ENCODE assay signal across 9 cellular contexts in genomic region chr9:36141288-36141687, GRCh38. TPM values are rescaled to one million over a fixed set of nuclear protein-coding genes. Genes with fewer than 3 reads are reported as not detected.
DNase-seq lines count a peak whose midpoint lies in the region; ATAC-seq and TF ChIP-seq lines count a peak whose summit lies in the region.
"Had no signal": no experiment of that assay in that cellular context is flagged by ENCODE, and none has a peak within 500 bp of the region (broad histone marks: within the 10 kb centered on the region; RNA-seq: fewer than 3 reads in every experiment).

No MANE protein-coding gene starts in this region.

- CTCF ChIA-PET in WTC11 (lab: Charles Lee): interaction anchor here (0.6 to 2.1 kb wide), 3 partner anchors 22 to 30 kb away, joined by 3 to 10 read pairs (median 6); no protein-coding TSS in a partner anchor

- POLR2A ChIA-PET in activated naive CD8-positive, alpha-beta T cell treated with anti-CD3 and anti-CD28 coated beads, Interleukin-2, amount 10 ng/mL, durations not matched to agents 7 days and 5 days (lab: Charles Lee): no interaction called here
- POLR2A ChIA-PET in WTC11 (lab: Charles Lee): no interaction called here

- TF ChIP-seq CTCF in WTC11 (IDR thresholded peaks at IDR 0.05) (no peak), type B pancreatic cell (conservative IDR thresholded peaks at IDR 0.05) (peak; percentile 17)

- H3K27me3 Mint-ChIP-seq in activated naive CD8-positive, alpha-beta T cell treated with anti-CD3 and anti-CD28 coated beads, Interleukin-2, amount 10 ng/mL, durations not matched to agents 7 days and 5 days: no peaks in the 10 kb centered on the region
- H3K27me3 Mint-ChIP-seq in activated naive CD8-positive, alpha-beta T cell treated with anti-CD3 and anti-CD28 coated beads for 36 hours: peaks cover 12% of the 10 kb centered on the region
- H3K27me3 Mint-ChIP-seq in WTC11 (ENCODE audit: low read depth): peaks cover 57% of the 10 kb centered on the region
- peaks cover 27% of the 10 kb centered on the region for H3K27me3 Mint-ChIP-seq in type B pancreatic cell

- no peak for DNase-seq in activated naive CD8-positive, alpha-beta T cell treated with anti-CD3 and anti-CD28 coated beads, Interleukin-2, amount 10 ng/mL, durations not matched to agents 7 days and 5 days
- DNase-seq in activated naive CD8-positive, alpha-beta T cell treated with anti-CD3 and anti-CD28 coated beads for 36 hours: no peak
- DNase-seq in WTC11 (ENCODE audit: low spot score) (peak; percentile 46), iPS-NIHi11 (ENCODE audit: low spot score) (peak; percentile 56), type B pancreatic cell (ENCODE audit: extremely low spot score, unreplicated experiment) (no peak), SW480 (ENCODE audit: low spot score) (no peak), cerebellar nuclear complex (lab: John Stamatoyannopoulos, UW) (no peak)
- no peak for DNase-seq in stimulated activated CD4-positive, alpha-beta T cell treated with anti-CD3 and anti-CD28 coated beads, Interleukin-4, amount 100 ng/mL, for 1 hour
- DNase-seq: NCI-H2227 treated with DMSO at 0.1 percent for 48 hours had no signal

- ATAC-seq in activated naive CD8-positive, alpha-beta T cell treated with anti-CD3 and anti-CD28 coated beads, Interleukin-2, amount 10 ng/mL, durations not matched to agents 7 days and 5 days (ENCODE audit: low read depth): no peak
- peak; percentile 57 for ATAC-seq in WTC11

- peak overlapping the region; percentile 85 for H3K27ac Mint-ChIP-seq in activated naive CD8-positive, alpha-beta T cell treated with anti-CD3 and anti-CD28 coated beads, Interleukin-2, amount 10 ng/mL, durations not matched to agents 7 days and 5 days
- no peak overlapping the region for H3K27ac Mint-ChIP-seq in activated naive CD8-positive, alpha-beta T cell treated with anti-CD3 and anti-CD28 coated beads for 36 hours
- H3K27ac Mint-ChIP-seq in WTC11: no peak overlapping the region
- no peak overlapping the region for H3K27ac Mint-ChIP-seq in type B pancreatic cell

- H3K4me3 Mint-ChIP-seq in activated naive CD8-positive, alpha-beta T cell treated with anti-CD3 and anti-CD28 coated beads, Interleukin-2, amount 10 ng/mL, durations not matched to agents 7 days and 5 days: peak overlapping the region; percentile 96
- H3K4me3 Mint-ChIP-seq in activated naive CD8-positive, alpha-beta T cell treated with anti-CD3 and anti-CD28 coated beads for 36 hours: no peak overlapping the region
- no peak overlapping the region for H3K4me3 Mint-ChIP-seq in WTC11
- H3K4me3 Mint-ChIP-seq in type B pancreatic cell: no peak overlapping the region

- H3K4me1 Mint-ChIP-seq in activated naive CD8-positive, alpha-beta T cell treated with anti-CD3 and anti-CD28 coated beads, Interleukin-2, amount 10 ng/mL, durations not matched to agents 7 days and 5 days: peaks cover 87% of the 10 kb centered on the region
- H3K4me1 Mint-ChIP-seq in activated naive CD8-positive, alpha-beta T cell treated with anti-CD3 and anti-CD28 coated beads for 36 hours: peaks cover 80% of the 10 kb centered on the region
- H3K4me1 Mint-ChIP-seq in WTC11: peaks cover 9% of the 10 kb centered on the region
- peaks cover 26% of the 10 kb centered on the region for H3K4me1 Mint-ChIP-seq in type B pancreatic cell (ENCODE audit: unreplicated experiment)

- H3K36me3 Mint-ChIP-seq in activated naive CD8-positive, alpha-beta T cell treated with anti-CD3 and anti-CD28 coated beads, Interleukin-2, amount 10 ng/mL, durations not matched to agents 7 days and 5 days: peaks cover 40% of the 10 kb centered on the region
- H3K36me3 Mint-ChIP-seq in activated naive CD8-positive, alpha-beta T cell treated with anti-CD3 and anti-CD28 coated beads for 36 hours: peaks cover 17% of the 10 kb centered on the region
- peaks cover 11% of the 10 kb centered on the region for H3K36me3 Mint-ChIP-seq in WTC11
- H3K36me3 Mint-ChIP-seq in type B pancreatic cell: peaks cover 10% of the 10 kb centered on the region

- peaks cover 9% of the 10 kb centered on the region for H3K9me3 Mint-ChIP-seq in activated naive CD8-positive, alpha-beta T cell treated with anti-CD3 and anti-CD28 coated beads, Interleukin-2, amount 10 ng/mL, durations not matched to agents 7 days and 5 days
- peaks cover 10% of the 10 kb centered on the region for H3K9me3 Mint-ChIP-seq in activated naive CD8-positive, alpha-beta T cell treated with anti-CD3 and anti-CD28 coated beads for 36 hours
- H3K9me3 Mint-ChIP-seq in WTC11 (peaks cover 12% of the 10 kb centered on the region), type B pancreatic cell (peaks cover 6% of the 10 kb centered on the region)

TF ChIP-seq in WTC11, 78 proteins besides CTCF, POLR2A, EP300 and RAD21 (continues in another document):
- TF ChIP-seq, protein P1, sequence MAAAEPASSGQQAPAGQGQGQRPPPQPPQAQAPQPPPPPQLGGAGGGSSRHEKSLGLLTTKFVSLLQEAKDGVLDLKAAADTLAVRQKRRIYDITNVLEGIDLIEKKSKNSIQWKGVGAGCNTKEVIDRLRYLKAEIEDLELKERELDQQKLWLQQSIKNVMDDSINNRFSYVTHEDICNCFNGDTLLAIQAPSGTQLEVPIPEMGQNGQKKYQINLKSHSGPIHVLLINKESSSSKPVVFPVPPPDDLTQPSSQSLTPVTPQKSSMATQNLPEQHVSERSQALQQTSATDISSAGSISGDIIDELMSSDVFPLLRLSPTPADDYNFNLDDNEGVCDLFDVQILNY (CRISPR knock-in tag; IDR thresholded peaks at IDR 0.05): no peak
- TF ChIP-seq, protein P2, sequence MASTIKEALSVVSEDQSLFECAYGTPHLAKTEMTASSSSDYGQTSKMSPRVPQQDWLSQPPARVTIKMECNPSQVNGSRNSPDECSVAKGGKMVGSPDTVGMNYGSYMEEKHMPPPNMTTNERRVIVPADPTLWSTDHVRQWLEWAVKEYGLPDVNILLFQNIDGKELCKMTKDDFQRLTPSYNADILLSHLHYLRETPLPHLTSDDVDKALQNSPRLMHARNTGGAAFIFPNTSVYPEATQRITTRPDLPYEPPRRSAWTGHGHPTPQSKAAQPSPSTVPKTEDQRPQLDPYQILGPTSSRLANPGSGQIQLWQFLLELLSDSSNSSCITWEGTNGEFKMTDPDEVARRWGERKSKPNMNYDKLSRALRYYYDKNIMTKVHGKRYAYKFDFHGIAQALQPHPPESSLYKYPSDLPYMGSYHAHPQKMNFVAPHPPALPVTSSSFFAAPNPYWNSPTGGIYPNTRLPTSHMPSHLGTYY (CRISPR knock-in tag; IDR thresholded peaks at IDR 0.05): no peak
- no peak for TF ChIP-seq OVOL2 (CRISPR knock-in tag; IDR thresholded peaks at IDR 0.05; ENCODE audit: borderline replicate concordance)
- no peak for TF ChIP-seq MLX (CRISPR knock-in tag; IDR thresholded peaks at IDR 0.05)
- TF ChIP-seq, protein P3, sequence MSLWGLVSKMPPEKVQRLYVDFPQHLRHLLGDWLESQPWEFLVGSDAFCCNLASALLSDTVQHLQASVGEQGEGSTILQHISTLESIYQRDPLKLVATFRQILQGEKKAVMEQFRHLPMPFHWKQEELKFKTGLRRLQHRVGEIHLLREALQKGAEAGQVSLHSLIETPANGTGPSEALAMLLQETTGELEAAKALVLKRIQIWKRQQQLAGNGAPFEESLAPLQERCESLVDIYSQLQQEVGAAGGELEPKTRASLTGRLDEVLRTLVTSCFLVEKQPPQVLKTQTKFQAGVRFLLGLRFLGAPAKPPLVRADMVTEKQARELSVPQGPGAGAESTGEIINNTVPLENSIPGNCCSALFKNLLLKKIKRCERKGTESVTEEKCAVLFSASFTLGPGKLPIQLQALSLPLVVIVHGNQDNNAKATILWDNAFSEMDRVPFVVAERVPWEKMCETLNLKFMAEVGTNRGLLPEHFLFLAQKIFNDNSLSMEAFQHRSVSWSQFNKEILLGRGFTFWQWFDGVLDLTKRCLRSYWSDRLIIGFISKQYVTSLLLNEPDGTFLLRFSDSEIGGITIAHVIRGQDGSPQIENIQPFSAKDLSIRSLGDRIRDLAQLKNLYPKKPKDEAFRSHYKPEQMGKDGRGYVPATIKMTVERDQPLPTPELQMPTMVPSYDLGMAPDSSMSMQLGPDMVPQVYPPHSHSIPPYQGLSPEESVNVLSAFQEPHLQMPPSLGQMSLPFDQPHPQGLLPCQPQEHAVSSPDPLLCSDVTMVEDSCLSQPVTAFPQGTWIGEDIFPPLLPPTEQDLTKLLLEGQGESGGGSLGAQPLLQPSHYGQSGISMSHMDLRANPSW (CRISPR knock-in tag; conservative IDR thresholded peaks at IDR 0.05; ENCODE audit: low read depth): no peak
- no peak for TF ChIP-seq ETV6 (CRISPR knock-in tag; IDR thresholded peaks at IDR 0.05)

RNA-seq across cellular contexts. Expression of gene GLIPR2, which starts 4.8 kb away (rescaled TPM):
- 10 to 100 TPM; 56.5 to 58.1 TPM for total RNA-seq in activated naive CD8-positive, alpha-beta T cell treated with anti-CD3 and anti-CD28 coated beads, Interleukin-2, amount 10 ng/mL, durations not matched to agents 7 days and 5 days
- 1 to 10 TPM; 5.3 to 6.6 TPM for total RNA-seq in activated naive CD8-positive, alpha-beta T cell treated with anti-CD3 and anti-CD28 coated beads for 36 hours
- 3.7 to 6.3 TPM (median 5.3 TPM) in 3 replicates for total RNA-seq in WTC11 (2021)
- 4.6 and 17.8 TPM in 2 replicates for total RNA-seq in type B pancreatic cell (ENCODE audit: low replicate concordance)

RNA-seq across cellular contexts. Expression of gene CCIN, which starts 27.9 kb away (rescaled TPM):
- total RNA-seq in activated naive CD8-positive, alpha-beta T cell treated with anti-CD3 and anti-CD28 coated beads, Interleukin-2, amount 10 ng/mL, durations not matched to agents 7 days and 5 days: under 1 TPM; 0.14 to 0.26 TPM
- total RNA-seq in activated naive CD8-positive, alpha-beta T cell treated with anti-CD3 and anti-CD28 coated beads for 36 hours: not detected
- total RNA-seq in WTC11 (2021) (0.16 to 0.48 TPM (median 0.20 TPM) in 3 replicates), type B pancreatic cell (ENCODE audit: low replicate concordance) (not detected in 2 replicates)

RNA-seq across cellular contexts. Expression of gene CLTA, which starts 49.4 kb away (rescaled TPM):
- 100 to 1,000 TPM; 119 to 123 TPM for total RNA-seq in activated naive CD8-positive, alpha-beta T cell treated with anti-CD3 and anti-CD28 coated beads, Interleukin-2, amount 10 ng/mL, durations not matched to agents 7 days and 5 days
- total RNA-seq in activated naive CD8-positive, alpha-beta T cell treated with anti-CD3 and anti-CD28 coated beads for 36 hours: 100 to 1,000 TPM; 165 to 166 TPM
- total RNA-seq in WTC11 (2021) (213 to 220 TPM (median 220 TPM) in 3 replicates), type B pancreatic cell (ENCODE audit: low replicate concordance) (220 and 233 TPM in 2 replicates)

Comparison
In these comparisons a context has a peak if more than half of its experiments do, and no peak if none do; other contexts are left out.
1. DNase-seq: peak in WTC11 (single experiment) and iPS-NIHi11 (single experiment); none in activated naive CD8-positive, alpha-beta T cell treated with anti-CD3 and anti-CD28 coated beads, Interleukin-2, amount 10 ng/mL, durations not matched to agents 7 days and 5 days (single experiment), activated naive CD8-positive, alpha-beta T cell treated with anti-CD3 and anti-CD28 coated beads for 36 hours (single experiment), type B pancreatic cell (single experiment), SW480 (single experiment), stimulated activated CD4-positive, alpha-beta T cell treated with anti-CD3 and anti-CD28 coated beads, Interleukin-4, amount 100 ng/mL, for 1 hour (single experiment) and cerebellar nuclear complex (0 of 2).